ENCODE assay signal across 23 cellular contexts in the genomic region with DNA sequence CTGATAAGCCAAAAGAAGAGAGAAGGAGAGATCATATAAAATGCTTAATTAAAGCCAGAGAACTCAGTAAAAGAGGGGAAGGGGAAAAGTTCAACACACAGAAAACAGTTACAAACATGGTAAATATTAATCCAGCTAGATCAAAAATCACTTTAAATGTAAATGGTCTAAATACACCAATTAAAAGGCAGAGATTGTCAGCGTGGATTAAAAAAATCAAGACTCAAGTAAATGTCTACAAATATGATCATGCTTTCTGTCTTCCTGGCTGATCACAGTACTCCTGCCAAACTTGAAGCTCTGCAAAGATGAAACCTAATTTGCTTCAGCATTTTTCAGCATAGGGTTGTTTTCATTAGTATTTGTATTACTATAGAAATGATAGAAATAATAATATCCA. TPM values are rescaled to one million over a fixed set of nuclear protein-coding genes. Genes with fewer than 3 reads are reported as not detected.
DNase-seq lines count a peak whose midpoint lies in the region; ATAC-seq, FAIRE-seq and TF ChIP-seq lines count a peak whose summit lies in the region.
"Had no signal": no experiment of that assay in that cellular context is flagged by ENCODE, and none has a peak within 500 bp of the region (broad histone marks: within the 10 kb centered on the region; RNA-seq: fewer than 3 reads in every experiment).

No MANE protein-coding gene starts in this region.

- no peak overlapping the region for H3K4me3 Mint-ChIP-seq in endodermal cell
- H3K4me3 Mint-ChIP-seq: B cell; CD4-positive, alpha-beta T cell; CD8-positive, alpha-beta T cell had no signal

- TF ChIP-seq RAD21 in K562 (CRISPR knock-in tag; conservative IDR thresholded peaks at IDR 0.05 in 1 of 2, IDR thresholded peaks at IDR 0.05 in 1 of 2) = no peak

- intact Hi-C loops in K562 (cut with micrococcal nuclease) (no loop called here), stomach (cut with DNase I; ENCODE audit: low total_unique reads) (no loop called here)

- no peak overlapping the region for H3K27ac Mint-ChIP-seq in endodermal cell
- H3K27ac Mint-ChIP-seq: B cell; CD4-positive, alpha-beta T cell; CD8-positive, alpha-beta T cell had no signal

- H3K9me1 ChIP-seq in K562 (ENCODE audit: control insufficient read depth, insufficient read depth, low read length) = no peaks in the 10 kb centered on the region

- WGBS in K562 (ENCODE audit: insufficient coverage, low coverage, missing lambda C conversion rate) = 4% methylated on average over 1 of the region's 1 CpG
- WGBS in endodermal cell (ENCODE audit: insufficient coverage in 1 of 2, insufficient read length in 1 of 2), 2 experiments = 71 to 73% methylated on average over 1 of the region's 1 CpG
- 91 to 98% (median 92%) methylated on average over 1 of the region's 1 CpG for WGBS in stomach, 5 donors

- H3K4me1 Mint-ChIP-seq in endodermal cell = peaks cover 12% of the 10 kb centered on the region
- H3K4me1 Mint-ChIP-seq: B cell had no signal

- TF ChIP-seq POLR2A in K562 (conservative IDR thresholded peaks at IDR 0.05) (no peak), stomach (IDR thresholded peaks at IDR 0.05) (no peak)

- POLR2A ChIA-PET in HEK293 (lab: Yijun Ruan, JAX) = no interaction called here
- POLR2A ChIA-PET in K562 (lab: Yijun Ruan, JAX) = interaction anchor here (0.7 kb wide), 1 partner anchor 13 kb away, joined by 5 read pairs; no protein-coding TSS in a partner anchor

- H3K27me3 Mint-ChIP-seq in endodermal cell (ENCODE audit: insufficient read depth) = peaks cover 17% of the 10 kb centered on the region

- BruUV-seq in K562 (replicated peaks; lab: Mats Ljungman, UMichigan) = no TSS peak

- TF ChIP-seq CTCF in HEK293 (tag by site-specific recombination; IDR thresholded peaks at IDR 0.05) = no peak
- TF ChIP-seq CTCF in K562 (IDR thresholded peaks at IDR 0.05 in 2 of 3, conservative IDR thresholded peaks at IDR 0.05 in 1 of 3; ENCODE audit: insufficient read depth in 2 of 3, low read depth in 1 of 3, low read length in 3 of 3) = no peak
- no peak for TF ChIP-seq CTCF in endodermal cell (conservative IDR thresholded peaks at IDR 0.05)
- TF ChIP-seq CTCF in stomach (IDR thresholded peaks at IDR 0.05) = no peak

- H2AFZ ChIP-seq in K562 (ENCODE audit: low read depth, low read length) = no peak overlapping the region

- H3K9ac ChIP-seq in K562 (ENCODE audit: insufficient read depth in 1 of 2, low read depth in 2 of 2, low read length in 2 of 2) (no peak overlapping the region), endodermal cell (ENCODE audit: extremely low read depth, low read length, poor library complexity, severe bottlenecking) (no peak overlapping the region)
- H3K9ac ChIP-seq: BLaER1 treated with 17β-estradiol and CSF1 and Interleukin-3, amounts not matched to agents 10 nM and 100 nM had no signal

- H4K20me1 ChIP-seq in K562 (replicated peaks; ENCODE audit: control insufficient read depth, insufficient read depth, low read length) = no peaks in the 10 kb centered on the region
- H4K20me1 ChIP-seq: BLaER1 treated with 17β-estradiol and CSF1 and Interleukin-3, amounts not matched to agents 10 nM and 100 nM had no signal

- in situ Hi-C loops in K562 (cut with MboI) = no loop called here

- TF ChIP-seq EP300 in K562 (IDR thresholded peaks at IDR 0.05; ENCODE audit: low read length) (no peak), stomach (IDR thresholded peaks at IDR 0.05) (no peak)

- no peak overlapping the region for H3K4me2 ChIP-seq in K562 (ENCODE audit: insufficient read depth, low read length)
- H3K4me2 ChIP-seq: A549; BLaER1 treated with 17β-estradiol and CSF1 and Interleukin-3, amounts not matched to agents 10 nM and 100 nM had no signal

- H3K4me3 ChIP-seq in HEK293 (ENCODE audit: low read depth, low read length) (no peak overlapping the region), K562 (no peak overlapping the region), endodermal cell (ENCODE audit: low read length) (peak overlapping the region; percentile 15), stomach (no peak overlapping the region)
- H3K4me3 ChIP-seq: A549; BLaER1 treated with 17β-estradiol and CSF1 and Interleukin-3, amounts not matched to agents 10 nM and 100 nM had no signal

- H3K36me3 Mint-ChIP-seq in endodermal cell (ENCODE audit: low read depth) = peaks cover 8% of the 10 kb centered on the region
- H3K36me3 Mint-ChIP-seq: CD8-positive, alpha-beta T cell had no signal

- H3K27me3 ChIP-seq in K562 (ENCODE audit: control insufficient read depth in 2 of 2, insufficient read depth in 2 of 2, low read length in 2 of 2) = peaks cover 7 to 13% of the 10 kb centered on the region in 2 experiments; a peak in 3 of 5 replicates
- H3K27me3 ChIP-seq in endodermal cell (ENCODE audit: control insufficient read depth, insufficient read depth, low read length, poor library complexity, severe bottlenecking) = no peaks in the 10 kb centered on the region
- H3K27me3 ChIP-seq in stomach = no peaks in the 10 kb centered on the region
- H3K27me3 ChIP-seq: BLaER1 treated with 17β-estradiol and CSF1 and Interleukin-3, amounts not matched to agents 10 nM and 100 nM had no signal

- H3K27ac ChIP-seq in HEK293 (ENCODE audit: extremely low read depth, low read depth, low read length) = no peak overlapping the region
- no peak overlapping the region for H3K27ac ChIP-seq in K562 (ENCODE audit: extremely low read depth, low read depth, low read length)
- no peak overlapping the region for H3K27ac ChIP-seq in endodermal cell (ENCODE audit: low read depth, low read length)
- H3K27ac ChIP-seq in stomach = no peak overlapping the region
- H3K27ac ChIP-seq: 22Rv1; A549; BLaER1 treated with 17β-estradiol and CSF1 and Interleukin-3, amounts not matched to agents 10 nM and 100 nM; C4-2B had no signal

- no peak for FAIRE-seq in K562 (lab: Jason Lieb, UNC)
- FAIRE-seq: A549, D721Med, G401.6, GM12891, GM19239 had no signal

- CTCF ChIA-PET in HEK293 (lab: Yijun Ruan, JAX) (no interaction called here), K562 (lab: Yijun Ruan, JAX; ENCODE audit: low intra/inter-chr PET ratio) (no interaction called here)

- no peak for ATAC-seq in K562
- ATAC-seq in stimulated activated naive CD8-positive, alpha-beta T cell treated with anti-CD3 and anti-CD28 coated beads, Interleukin-15, Interleukin-2, amounts not matched to agents 100 U/mL and 50 U/mL, for 24 hours = no peak
- ATAC-seq: A549; CD8-positive, alpha-beta T cell had no signal

- H3K9me3 ChIP-seq in HEK293 (ENCODE audit: control insufficient read depth, insufficient read depth, low read depth, low read length) (no peaks in the 10 kb centered on the region), K562 (replicated peaks; ENCODE audit: control insufficient read depth, insufficient read depth, low read depth, low read length) (no peaks in the 10 kb centered on the region), endodermal cell (ENCODE audit: control insufficient read depth, low read length) (peaks cover 15% of the 10 kb centered on the region), stomach (peaks cover 0 to 20% (median 12%) of the 10 kb centered on the region in 4 donors)

- H3K36me3 ChIP-seq in HEK293 (ENCODE audit: control insufficient read depth in 2 of 2, insufficient read depth in 1 of 2, low read length in 2 of 2) = no peaks in the 10 kb centered on the region
- H3K36me3 ChIP-seq in K562 (ENCODE audit: control insufficient read depth, insufficient read depth, low read length) = no peaks in the 10 kb centered on the region
- no peaks in the 10 kb centered on the region for H3K36me3 ChIP-seq in endodermal cell (ENCODE audit: control insufficient read depth, insufficient read depth, low read length)
- no peaks in the 10 kb centered on the region for H3K36me3 ChIP-seq in stomach
- H3K36me3 ChIP-seq: BLaER1 treated with 17β-estradiol and CSF1 and Interleukin-3, amounts not matched to agents 10 nM and 100 nM had no signal

- H3K79me2 ChIP-seq in K562 (ENCODE audit: control insufficient read depth, insufficient read depth, low read length) = no peaks in the 10 kb centered on the region

- H3K9me3 Mint-ChIP-seq in endodermal cell = peaks cover 36% of the 10 kb centered on the region

- H3K4me1 ChIP-seq in HEK293 (ENCODE audit: control insufficient read depth, insufficient read depth, low read length) (no peaks in the 10 kb centered on the region), K562 (replicated peaks in 1 of 2; ENCODE audit: control insufficient read depth in 2 of 2, insufficient read depth in 2 of 2, low read length in 2 of 2) (no peaks in the 10 kb centered on the region), endodermal cell (ENCODE audit: control insufficient read depth, insufficient read depth, low read length) (no peaks in the 10 kb centered on the region), stomach (no peaks in the 10 kb centered on the region)
- H3K4me1 ChIP-seq: A549; BLaER1 treated with 17β-estradiol and CSF1 and Interleukin-3, amounts not matched to agents 10 nM and 100 nM; Caco-2 had no signal

- DNase-seq in K562 (ENCODE audit: extremely low read depth in 1 of 4, low spot score in 3 of 4) (no peak), endodermal cell (no peak), SHP77 (lab: John Stamatoyannopoulos, UW) (no peak), stomach (no peak)
- no peak for DNase-seq in stimulated activated naive CD8-positive, alpha-beta T cell treated with anti-CD3 and anti-CD28 coated beads, Interleukin-15, Interleukin-2, amounts not matched to agents 100 U/mL and 50 U/mL, for 24 hours
- DNase-seq: AML-193; Caco-2; Calu3; CD4-positive, alpha-beta T cell; CD8-positive, alpha-beta T cell; DMS79 treated with DMSO at 0.1 percent for 48 hours; GF-D8 had no signal

RNA-seq across cellular contexts. Expression of gene RNF32, which starts 54.6 kb away (rescaled TPM):
- 1.6 and 7.1 TPM in 2 replicates for total RNA-seq in K562 (2011; cell fraction: chromatin; rRNA removed; ENCODE audit: low replicate concordance)
- total RNA-seq in K562 (2011; cell fraction: nucleolus; rRNA removed) = 1.3 and 1.8 TPM in 2 replicates
- 2.5 and 5.6 TPM in 2 replicates for total RNA-seq in K562 (2011; cell fraction: nucleoplasm; rRNA removed)
- total RNA-seq in K562 (2014; rRNA removed) = 2.6 and 4.1 TPM in 2 replicates
- total RNA-seq in K562 (2014; rRNA removed; fragmentation: Illumina TruSeq; extraction: Trizol) = 4.7 and 5.9 TPM in 2 replicates
- 4.1 and 4.3 TPM in 2 replicates for total RNA-seq in K562 (2015; rRNA removed; fragmentation: Illumina TruSeq; extraction: Trizol)
- 3.9 and 4.6 TPM in 2 replicates for total RNA-seq in K562 (2021)
- 3.7 and 5.7 TPM in 2 replicates for polyA plus RNA-seq in K562 (2011; rRNA removed)
- polyA plus RNA-seq in K562 (2011; cell fraction: cytosol; rRNA removed) = 1.5 and 1.9 TPM in 2 replicates
- polyA plus RNA-seq in K562 (2011; cell fraction: nucleus; rRNA removed) = 4.2 and 6.4 TPM in 2 replicates
- 6.1 and 10.5 TPM in 2 replicates for polyA plus RNA-seq in K562 (2012)
- 5.2 and 7.0 TPM in 2 replicates for polyA plus RNA-seq in K562 (2014; fragmentation: Illumina TruSeq; extraction: Trizol)
- 1 to 10 TPM; 3.2 to 3.7 TPM for polyA plus RNA-seq in K562 (2014; fragmentation: Nextera tagmentation; extraction: Ambion mirVana)
- polyA plus RNA-seq in K562 (2014; rRNA removed) = 5.2 and 5.3 TPM in 2 replicates
- polyA minus RNA-seq in K562 (2011; rRNA and poly(A)+ RNA removed) = 1.8 and 2.7 TPM in 2 replicates
- polyA minus RNA-seq in K562 (2011; cell fraction: cytosol; rRNA and poly(A)+ RNA removed) = 1.0 TPM in 1 of 2 replicates, not detected in the other
- polyA minus RNA-seq in K562 (2011; cell fraction: nucleus; rRNA and poly(A)+ RNA removed) = 1.8 and 2.4 TPM in 2 replicates
- total RNA-seq in endodermal cell = 1 to 10 TPM; 1.1 to 2.5 TPM
- 1.4 TPM for polyA plus RNA-seq in endodermal cell (2013, experiment 1 of 2)
- 2.0 TPM for polyA plus RNA-seq in endodermal cell (2013, experiment 2 of 2)
- 1 to 10 TPM in 3 of 5 donors, not detected in 2; 1.2 to 4.7 (median 1.5) TPM for total RNA-seq in stomach
- polyA plus RNA-seq in stomach = 1 to 10 TPM; 2.2 to 4.1 (median 2.6) TPM
- total RNA-seq: A172 had no signal

Comparison
In these comparisons a context has a peak if more than half of its experiments do, and no peak if none do; other contexts are left out.
1. Of the 44 proteins assayed by ChIP-seq in both K562 and HEK293: peak only in K562: none; only in HEK293: SETDB1; in both: none; in neither: 43.